ENCODE assay signal across 1 cellular context in genomic region chr5:133332732-133333024, GRCh38.
TF ChIP-seq lines count a peak whose summit lies in the region.

No MANE protein-coding gene starts in this region.

TF ChIP-seq in GM12878, 131 proteins besides CTCF, POLR2A, EP300 and RAD21 (continued from another document):
- TF ChIP-seq ETV6 (conservative IDR thresholded peaks at IDR 0.05 in 1 of 2, IDR thresholded peaks at IDR 0.05 in 1 of 2; ENCODE audit: borderline replicate concordance in 1 of 2, low read depth in 1 of 2) (no peak), SMARCA5 (IDR thresholded peaks at IDR 0.05) (no peak), BHLHE40 (IDR thresholded peaks at IDR 0.05; ENCODE audit: borderline replicate concordance in 1 of 2, low read depth in 2 of 2, low read length in 1 of 2) (peak; percentile 15 to 40; a peak in 2 of 4 replicates), ATF7 (IDR thresholded peaks at IDR 0.05; ENCODE audit: low read depth) (peak; percentile 39; the same call in 1 of the 2 replicates)
